Comparison of ENCODE assay signal across 23 cellular contexts in genomic region chr20:39862613-39863012, GRCh38.
"Had no signal": no experiment of that assay in that cellular context is flagged by ENCODE, and none has a peak within 500 bp of the region (broad histone marks: within the 10 kb centered on the region; RNA-seq: fewer than 3 reads in every experiment).

No MANE protein-coding gene starts in this region.

- H3K9me3 ChIP-seq: left lung, psoas muscle, right lobe of liver, stomach, vagina had no signal

- H3K36me3 Mint-ChIP-seq: activated naive CD8-positive, alpha-beta T cell; stimulated activated effector memory CD8-positive, alpha-beta T cell treated with anti-CD3 and anti-CD28 coated beads, Interleukin-12 subunit alpha, Interleukin-12 subunit beta, amount 100 ng/mL, for 72 hours had no signal

- H3K4me1 ChIP-seq: left lung, psoas muscle, right lobe of liver, vagina had no signal

- H3K27me3 ChIP-seq: cardiac muscle cell, left lung, right lobe of liver, stomach, vagina had no signal

- H3K36me3 ChIP-seq: cardiac muscle cell, left lung, right lobe of liver, stomach, vagina had no signal

- H3K4me1 Mint-ChIP-seq: stimulated activated effector memory CD8-positive, alpha-beta T cell treated with anti-CD3 and anti-CD28 coated beads, Interleukin-12 subunit alpha, Interleukin-12 subunit beta, amount 100 ng/mL, for 72 hours had no signal

- H3K27ac ChIP-seq: cardiac muscle cell, dorsolateral prefrontal cortex, left lung, psoas muscle, right lobe of liver, stomach, vagina, VCaP had no signal

- FAIRE-seq: colon, kidney had no signal

- ATAC-seq: left lung; psoas muscle; right lobe of liver; SK-N-SH treated with all-trans-retinoic acid at 6 μM for 48 hours; stimulated activated effector memory CD8-positive, alpha-beta T cell treated with anti-CD3 and anti-CD28 coated beads, Interleukin-12 subunit alpha, Interleukin-12 subunit beta, amount 100 ng/mL, for 72 hours had no signal

- H3K27ac Mint-ChIP-seq: activated naive CD8-positive, alpha-beta T cell; memory B cell; stimulated activated effector memory CD8-positive, alpha-beta T cell treated with anti-CD3 and anti-CD28 coated beads, Interleukin-12 subunit alpha, Interleukin-12 subunit beta, amount 100 ng/mL, for 72 hours had no signal

- H3K4me3 Mint-ChIP-seq: activated naive CD8-positive, alpha-beta T cell; memory B cell; neural crest cell; stimulated activated effector memory CD8-positive, alpha-beta T cell treated with anti-CD3 and anti-CD28 coated beads, Interleukin-12 subunit alpha, Interleukin-12 subunit beta, amount 100 ng/mL, for 72 hours had no signal

- H3K4me3 ChIP-seq: cardiac muscle cell, dorsolateral prefrontal cortex, left lung, psoas muscle, right lobe of liver, stomach, vagina had no signal

- DNase-seq: activated CD4-positive, alpha-beta T cell treated with anti-CD3 and anti-CD28 coated beads, Interleukin-2, amount 50 U/mL, for 4 hours; activated CD4-positive, CD25-positive, alpha-beta regulatory T cell treated with anti-CD3 and anti-CD28 coated beads, Interleukin-2, amount 50 U/mL, for 72 hours; activated gamma-delta T cell treated with Interleukin-2 at 50 U/mL for 16 hours; amniotic stem cell; dorsolateral prefrontal cortex; foreskin fibroblast; kidney; left lung; psoas muscle; right lobe of liver; stimulated activated CD4-positive, alpha-beta T cell treated with anti-CD3 and anti-CD28 coated beads, Interleukin-4, amount 100 ng/mL, for 24 hours; stomach; T1000; trophoblast cell had no signal
